ENCODE assay signal across 8 cellular contexts in genomic region chr3:122415104-122415744, GRCh38. TPM values are rescaled to one million over a fixed set of nuclear protein-coding genes. Genes with fewer than 3 reads are reported as not detected.
DNase-seq lines count a peak whose midpoint lies in the region; ATAC-seq and TF ChIP-seq lines count a peak whose summit lies in the region.

No MANE protein-coding gene starts in this region.

- H3K4me1 ChIP-seq in fibroblast of lung (ENCODE audit: control insufficient read depth, extremely low read depth, insufficient read depth, low read length) (peaks cover 3% of the 10 kb centered on the region), neural progenitor cell (peaks cover 11% of the 10 kb centered on the region)

- peaks cover 28% of the 10 kb centered on the region for H3K79me2 ChIP-seq in fibroblast of lung (ENCODE audit: control insufficient read depth, insufficient read depth, low read length)
- H3K79me2 ChIP-seq in neural progenitor cell (ENCODE audit: low read depth), result peaks cover 52% of the 10 kb centered on the region

- POLR2A ChIA-PET in BJ (lab: Charles Lee), result no interaction called here
- POLR2A ChIA-PET in activated CD4-positive, alpha-beta memory T cell treated with anti-CD3 and anti-CD28 coated beads, Interleukin-2, amount 10 ng/mL, durations not matched to agents 7 days and 5 days (lab: Charles Lee), result interaction anchor here (1.1 to 3.9 kb wide), 15 partner anchors 7 to 870 kb away, joined by 3 to 63 read pairs (median 8); partner anchors contain the start of genes DTX3L, FAM162A, KPNA1 and MIX23

- CTCF ChIA-PET in BJ (lab: Yijun Ruan, JAX), result interaction anchor here (1.3 to 1.4 kb wide), 2 partner anchors 10 to 22 kb away, joined by 5 to 8 read pairs; no protein-coding TSS in a partner anchor
- CTCF ChIA-PET in activated CD4-positive, alpha-beta memory T cell treated with anti-CD3 and anti-CD28 coated beads, Interleukin-2, amount 10 ng/mL, durations not matched to agents 7 days and 5 days (lab: Charles Lee), result interaction anchor here (1.9 to 3.2 kb wide), 5 partner anchors 22 to 868 kb away, joined by 4 to 42 read pairs (median 13); partner anchors contain the start of genes FAM162A, KPNA1, MIX23 and PARP14

- H2AFZ ChIP-seq in fibroblast of lung (ENCODE audit: low read length) (peak overlapping the region; percentile 77), neural progenitor cell (replicated peaks) (peak overlapping the region; percentile 86)

- peak overlapping the region; percentile 86 for H3K4me3 Mint-ChIP-seq in activated CD4-positive, alpha-beta memory T cell treated with anti-CD3 and anti-CD28 coated beads, Interleukin-2, amount 10 ng/mL, durations not matched to agents 7 days and 5 days
- H3K4me3 Mint-ChIP-seq in neural progenitor cell, result peak overlapping the region; percentile 99

- no peak for DNase-seq in BJ (ENCODE audit: low read depth)
- peak; percentile 43 for DNase-seq in HK-2 (ENCODE audit: unreplicated experiment)
- peak; percentile 60 for DNase-seq in activated CD4-positive, alpha-beta memory T cell treated with anti-CD3 and anti-CD28 coated beads, Interleukin-2, amount 10 ng/mL, durations not matched to agents 7 days and 5 days
- DNase-seq in fibroblast of lung (ENCODE audit: low read depth in 2 of 2), result peak; percentile 36 to 59
- peak; percentile 67 for DNase-seq in neural progenitor cell (ENCODE audit: low spot score)
- DNase-seq in hippocampal formation (lab: John Stamatoyannopoulos, UW), result no peak
- no peak for DNase-seq in DMS53 treated with DMSO at 0.1 percent for 48 hours (lab: John Stamatoyannopoulos, UW; ENCODE audit: unreplicated experiment)

- H3F3A ChIP-seq in neural progenitor cell (ENCODE audit: low read depth), result peaks cover 3% of the 10 kb centered on the region

- H3K4me1 Mint-ChIP-seq in activated CD4-positive, alpha-beta memory T cell treated with anti-CD3 and anti-CD28 coated beads, Interleukin-2, amount 10 ng/mL, durations not matched to agents 7 days and 5 days, result peaks cover 57% of the 10 kb centered on the region
- peaks cover 26% of the 10 kb centered on the region for H3K4me1 Mint-ChIP-seq in neural progenitor cell

- H3K9ac ChIP-seq in fibroblast of lung (ENCODE audit: insufficient read depth, low read length) (peak overlapping the region; percentile 65), neural progenitor cell (peak overlapping the region; percentile 87)

- no peak for TF ChIP-seq CTCF in BJ (IDR thresholded peaks at IDR 0.05; ENCODE audit: insufficient read depth, low read depth, low read length)
- TF ChIP-seq CTCF in fibroblast of lung (conservative IDR thresholded peaks at IDR 0.05 in 1 of 2, IDR thresholded peaks at IDR 0.05 in 1 of 2; ENCODE audit: low read depth in 1 of 2, low read length in 2 of 2), result no peak
- TF ChIP-seq CTCF in neural progenitor cell (IDR thresholded peaks at IDR 0.05), result no peak

- H3K27ac Mint-ChIP-seq in activated CD4-positive, alpha-beta memory T cell treated with anti-CD3 and anti-CD28 coated beads, Interleukin-2, amount 10 ng/mL, durations not matched to agents 7 days and 5 days, result peak overlapping the region; percentile 93
- H3K27ac Mint-ChIP-seq in neural progenitor cell, result peak overlapping the region; percentile 88

- H4K20me1 ChIP-seq in fibroblast of lung (ENCODE audit: control insufficient read depth, extremely low read depth, insufficient read depth, low read length) (no peaks in the 10 kb centered on the region), neural progenitor cell (ENCODE audit: low read depth) (no peaks in the 10 kb centered on the region)

- H3K4me3 ChIP-seq in BJ (ENCODE audit: low read depth, low read length) (peak overlapping the region; percentile 77), fibroblast of lung (replicated peaks in 1 of 4; ENCODE audit: control extremely low read depth in 1 of 4, insufficient read depth in 1 of 4, low read depth in 3 of 4, low read length in 4 of 4) (peak overlapping the region; percentile 65 to 100 (median 84)), neural progenitor cell (peak overlapping the region; percentile 89)

- H3K9me3 Mint-ChIP-seq in activated CD4-positive, alpha-beta memory T cell treated with anti-CD3 and anti-CD28 coated beads, Interleukin-2, amount 10 ng/mL, durations not matched to agents 7 days and 5 days, result no peaks in the 10 kb centered on the region
- no peaks in the 10 kb centered on the region for H3K9me3 Mint-ChIP-seq in neural progenitor cell

- H3K27ac ChIP-seq in fibroblast of lung (ENCODE audit: insufficient read depth, low read length), result peak overlapping the region; percentile 92
- no peak overlapping the region for H3K27ac ChIP-seq in neural progenitor cell

- peak; percentile 39 for ATAC-seq in GM19467 (IDR thresholded peaks at IDR 0.05; ENCODE audit: unreplicated experiment)

- H3K4me2 ChIP-seq in fibroblast of lung (ENCODE audit: extremely low read depth, insufficient read depth, low read length), result peak overlapping the region; percentile 98
- peak overlapping the region; percentile 89 for H3K4me2 ChIP-seq in neural progenitor cell

- H3K36me3 ChIP-seq in BJ (ENCODE audit: control insufficient read depth, insufficient read depth, low read length) (no peaks in the 10 kb centered on the region; the same call in 1 of the 2 replicates), fibroblast of lung (ENCODE audit: control insufficient read depth, insufficient read depth, low read length) (no peaks in the 10 kb centered on the region), neural progenitor cell (no peaks in the 10 kb centered on the region)

- H3K27me3 Mint-ChIP-seq in activated CD4-positive, alpha-beta memory T cell treated with anti-CD3 and anti-CD28 coated beads, Interleukin-2, amount 10 ng/mL, durations not matched to agents 7 days and 5 days, result no peaks in the 10 kb centered on the region
- peaks cover 4% of the 10 kb centered on the region for H3K27me3 Mint-ChIP-seq in neural progenitor cell (ENCODE audit: insufficient read depth, low read depth)

- H3K27me3 ChIP-seq in BJ (ENCODE audit: control insufficient read depth, insufficient read depth, low read length) (no peaks in the 10 kb centered on the region), fibroblast of lung (ENCODE audit: control insufficient read depth, insufficient read depth, low read length) (no peaks in the 10 kb centered on the region), neural progenitor cell (no peaks in the 10 kb centered on the region)

- H3K36me3 Mint-ChIP-seq in activated CD4-positive, alpha-beta memory T cell treated with anti-CD3 and anti-CD28 coated beads, Interleukin-2, amount 10 ng/mL, durations not matched to agents 7 days and 5 days (ENCODE audit: low read depth), result peaks cover 23% of the 10 kb centered on the region
- H3K36me3 Mint-ChIP-seq in neural progenitor cell, result peaks cover under 1% of the 10 kb centered on the region

- H3K9me3 ChIP-seq in fibroblast of lung (ENCODE audit: control insufficient read depth, insufficient read depth, low read depth, low read length) (no peaks in the 10 kb centered on the region), neural progenitor cell (ENCODE audit: low read depth) (no peaks in the 10 kb centered on the region)

RNA-seq across cellular contexts. Expression of gene WDR5B, which starts 0.6 kb away (rescaled TPM):
- polyA plus RNA-seq in BJ (2011; rRNA removed), result 2.8 and 5.0 TPM in 2 replicates
- polyA minus RNA-seq in BJ (2011; rRNA and poly(A)+ RNA removed), result 2.3 and 2.8 TPM in 2 replicates
- total RNA-seq in activated CD4-positive, alpha-beta memory T cell treated with anti-CD3 and anti-CD28 coated beads, Interleukin-2, amount 10 ng/mL, durations not matched to agents 7 days and 5 days, result 1 to 10 TPM; 5.5 to 5.7 TPM
- 5.4 and 6.6 TPM in 2 replicates for total RNA-seq in fibroblast of lung
- polyA plus RNA-seq in fibroblast of lung, result 5.5 and 7.2 TPM in 2 replicates
- polyA plus RNA-seq in fibroblast of lung (2012), result 3.5 and 4.2 TPM in 2 replicates
- polyA minus RNA-seq in fibroblast of lung (ENCODE audit: low replicate concordance), result 0.86 and 0.93 TPM in 2 replicates
- total RNA-seq in neural progenitor cell (ENCODE audit: low replicate concordance), result 7.8 and 11.8 TPM in 2 replicates

RNA-seq across cellular contexts. Expression of gene FAM162A, which starts 31.2 kb away (rescaled TPM):
- polyA plus RNA-seq in BJ (2011; rRNA removed) (23.9 and 50.8 TPM in 2 replicates), fibroblast of lung (37.0 and 47.6 TPM in 2 replicates)
- polyA minus RNA-seq in BJ (2011; rRNA and poly(A)+ RNA removed), result 2.8 and 3.5 TPM in 2 replicates
- total RNA-seq in activated CD4-positive, alpha-beta memory T cell treated with anti-CD3 and anti-CD28 coated beads, Interleukin-2, amount 10 ng/mL, durations not matched to agents 7 days and 5 days, result 10 to 100 TPM; 74.5 to 77.5 TPM
- total RNA-seq in fibroblast of lung (16.7 and 16.9 TPM in 2 replicates), neural progenitor cell (ENCODE audit: low replicate concordance) (29.3 and 66.1 TPM in 2 replicates)
- 40.6 and 59.5 TPM in 2 replicates for polyA plus RNA-seq in fibroblast of lung (2012)
- 0.41 and 5.5 TPM in 2 replicates for polyA minus RNA-seq in fibroblast of lung (ENCODE audit: low replicate concordance)

RNA-seq across cellular contexts. Expression of gene MIX23, which starts 32.2 kb away (rescaled TPM):
- 3.7 and 11.9 TPM in 2 replicates for polyA plus RNA-seq in BJ (2011; rRNA removed)
- polyA minus RNA-seq in BJ (2011; rRNA and poly(A)+ RNA removed), result 3.3 and 4.0 TPM in 2 replicates
- total RNA-seq in activated CD4-positive, alpha-beta memory T cell treated with anti-CD3 and anti-CD28 coated beads, Interleukin-2, amount 10 ng/mL, durations not matched to agents 7 days and 5 days, result 10 to 100 TPM; 29.0 to 35.1 TPM
- total RNA-seq in fibroblast of lung, result 30.9 and 57.8 TPM in 2 replicates
- polyA plus RNA-seq in fibroblast of lung, result 22.3 and 26.7 TPM in 2 replicates
- polyA plus RNA-seq in fibroblast of lung (2012), result 27.5 and 29.4 TPM in 2 replicates
- not detected in 2 replicates for polyA minus RNA-seq in fibroblast of lung (ENCODE audit: low replicate concordance)
- 52.9 and 104 TPM in 2 replicates for total RNA-seq in neural progenitor cell (ENCODE audit: low replicate concordance)

Comparison
In these comparisons a context has a peak if more than half of its experiments do, and no peak if none do; other contexts are left out.
1. DNase-seq: peak in HK-2 (single experiment), activated CD4-positive, alpha-beta memory T cell treated with anti-CD3 and anti-CD28 coated beads, Interleukin-2, amount 10 ng/mL, durations not matched to agents 7 days and 5 days (single experiment), fibroblast of lung (2 of 2) and neural progenitor cell (single experiment); none in BJ (single experiment), hippocampal formation (0 of 2) and DMS53 treated with DMSO at 0.1 percent for 48 hours (single experiment).
2. Peak in every context shown above with its lines, with median percentiles within 50 percentile points of each other: H3K4me3 ChIP-seq.